16 cellular contexts compared by ENCODE assay signal in the genomic region with DNA sequence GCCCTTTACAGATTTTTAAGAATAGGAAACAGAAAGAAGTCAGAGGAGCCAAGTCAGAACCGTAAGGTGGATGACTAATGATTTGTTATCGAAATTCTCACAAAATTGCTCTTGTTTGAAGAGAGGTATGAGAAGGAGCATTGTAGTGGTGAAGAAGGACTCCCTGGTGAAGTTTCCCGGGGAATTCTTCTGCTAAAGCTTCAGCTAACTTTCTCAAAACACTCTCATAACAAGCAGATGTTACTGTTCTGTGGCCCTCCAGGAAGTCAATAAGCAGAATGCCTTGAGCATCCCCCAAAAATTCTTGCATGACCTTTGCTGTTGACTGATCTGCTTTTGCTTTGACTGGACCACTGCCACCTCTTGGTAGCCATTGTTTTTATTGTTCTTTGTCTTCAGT.
DNase-seq lines count a peak whose midpoint lies in the region; ATAC-seq, FAIRE-seq and TF ChIP-seq lines count a peak whose summit lies in the region.
"Had no signal": no experiment of that assay in that cellular context is flagged by ENCODE, and none has a peak within 500 bp of the region (broad histone marks: within the 10 kb centered on the region; RNA-seq: fewer than 3 reads in every experiment).

No MANE protein-coding gene starts in this region.

- no CpG with 5 or more reads among the region's 3 CpGs for WGBS in trophoblast cell (ENCODE audit: extremely low coverage, insufficient coverage, insufficient read length)

- H3K9me3 Mint-ChIP-seq in activated naive CD4-positive, alpha-beta T cell treated with anti-CD3 and anti-CD28 coated beads for 36 hours: no peaks in the 10 kb centered on the region

- H3K4ac ChIP-seq in trophoblast cell (ENCODE audit: low read depth, low read length): no peak overlapping the region

- H3K18ac ChIP-seq in trophoblast cell (ENCODE audit: low read length): no peak overlapping the region

- no peaks in the 10 kb centered on the region for H3K4me1 Mint-ChIP-seq in activated naive CD4-positive, alpha-beta T cell treated with anti-CD3 and anti-CD28 coated beads for 36 hours (ENCODE audit: low read depth)

- H3K14ac ChIP-seq in trophoblast cell (ENCODE audit: low read length): no peak overlapping the region

- peak overlapping the region; percentile 13 for H2BK120ac ChIP-seq in trophoblast cell (ENCODE audit: insufficient read depth, low read length, poor library complexity)

- H3K4me3 ChIP-seq in bronchial epithelial cell (ENCODE audit: low read depth, low read length) (no peak overlapping the region), trophoblast cell (ENCODE audit: low read depth, low read length) (no peak overlapping the region)
- H3K4me3 ChIP-seq: dorsolateral prefrontal cortex had no signal

- CTCF ChIA-PET in activated naive CD4-positive, alpha-beta T cell treated with anti-CD3 and anti-CD28 coated beads for 36 hours (lab: Charles Lee): interaction anchor here (0.6 kb wide), 1 partner anchor 260 kb away, joined by 4 read pairs; no protein-coding TSS in a partner anchor

- no peak for FAIRE-seq in bronchial epithelial cell (lab: Jason Lieb, UNC)

- peak; percentile 59 for ATAC-seq in GM19023 (IDR thresholded peaks at IDR 0.05; ENCODE audit: unreplicated experiment)
- ATAC-seq in HG03432 (IDR thresholded peaks at IDR 0.05; ENCODE audit: unreplicated experiment): peak; percentile 69
- ATAC-seq in omental fat pad (ENCODE audit: low FRiP score): no peak

- H2AK5ac ChIP-seq in trophoblast cell (ENCODE audit: low read length): no peak overlapping the region

- no peak overlapping the region for H4K91ac ChIP-seq in trophoblast cell (ENCODE audit: low read depth, low read length)

- no peaks in the 10 kb centered on the region for H3K9me3 ChIP-seq in trophoblast cell (ENCODE audit: insufficient read depth, low read depth, low read length)

- peak overlapping the region; percentile 31 for H2BK12ac ChIP-seq in trophoblast cell (ENCODE audit: low read length)

- DNase-seq in bronchial epithelial cell (ENCODE audit: low read depth) (peak; percentile 67), trophoblast cell (no peak), omental fat pad (ENCODE audit: low spot score) (no peak), hepatic stellate cell (ENCODE audit: low spot score) (no peak)
- no peak for DNase-seq in activated naive CD4-positive, alpha-beta T cell treated with anti-CD3 and anti-CD28 coated beads for 36 hours
- no peak for DNase-seq in activated CD4-positive, alpha-beta T cell treated with anti-CD3 and anti-CD28 coated beads for 1 hour
- DNase-seq: DMS153; dorsolateral prefrontal cortex; head of caudate nucleus; Karpas-422; NCI-H2171; stimulated activated CD4-positive, alpha-beta T cell treated with anti-CD3 and anti-CD28 coated beads, Interleukin-4, amount 100 ng/mL, for 4 hours had no signal

- no peak overlapping the region for H4K12ac ChIP-seq in trophoblast cell (ENCODE audit: low read depth, low read length)

- no peak overlapping the region for H3K27ac ChIP-seq in trophoblast cell (ENCODE audit: low read depth, low read length)
- H3K27ac ChIP-seq: dorsolateral prefrontal cortex, parathyroid adenoma had no signal

- no peak overlapping the region for H3K9ac ChIP-seq in trophoblast cell (ENCODE audit: low read length)
- H3K9ac ChIP-seq: parathyroid adenoma had no signal

- H3K4me1 ChIP-seq in trophoblast cell (ENCODE audit: control insufficient read depth in 1 of 2, insufficient read depth in 2 of 2, low read length in 2 of 2): no peaks in the 10 kb centered on the region
- H3K4me1 ChIP-seq: parathyroid adenoma had no signal

- H3K36me3 ChIP-seq in bronchial epithelial cell (ENCODE audit: control insufficient read depth, insufficient read depth, low read length) (no peaks in the 10 kb centered on the region), trophoblast cell (ENCODE audit: control insufficient read depth in 1 of 2, insufficient read depth in 2 of 2, low read length in 2 of 2) (no peaks in the 10 kb centered on the region)

- no peak overlapping the region for H3K4me3 Mint-ChIP-seq in activated naive CD4-positive, alpha-beta T cell treated with anti-CD3 and anti-CD28 coated beads for 36 hours
- H3K4me3 Mint-ChIP-seq: activated naive CD8-positive, alpha-beta T cell had no signal

- no peaks in the 10 kb centered on the region for H3K79me2 ChIP-seq in trophoblast cell (ENCODE audit: control insufficient read depth, insufficient read depth, low read length, poor library complexity)
- H3K79me2 ChIP-seq: parathyroid adenoma had no signal

- H3K27me3 ChIP-seq in bronchial epithelial cell (ENCODE audit: control insufficient read depth, insufficient read depth, low read length): no peaks in the 10 kb centered on the region
- H3K27me3 ChIP-seq in trophoblast cell (ENCODE audit: insufficient read depth, low read length): no peaks in the 10 kb centered on the region

- no peaks in the 10 kb centered on the region for H3K27me3 Mint-ChIP-seq in activated naive CD4-positive, alpha-beta T cell treated with anti-CD3 and anti-CD28 coated beads for 36 hours (ENCODE audit: low read depth)
- H3K27me3 Mint-ChIP-seq: activated naive CD8-positive, alpha-beta T cell had no signal

- H3K79me1 ChIP-seq in trophoblast cell (ENCODE audit: low read length): no peaks in the 10 kb centered on the region

- H2AFZ ChIP-seq in trophoblast cell (ENCODE audit: insufficient read depth, low read length, poor library complexity): no peak overlapping the region
- H2AFZ ChIP-seq: parathyroid adenoma had no signal

- no peak overlapping the region for H3K27ac Mint-ChIP-seq in activated naive CD4-positive, alpha-beta T cell treated with anti-CD3 and anti-CD28 coated beads for 36 hours
- H3K27ac Mint-ChIP-seq: activated naive CD8-positive, alpha-beta T cell had no signal

- no peak overlapping the region for H2BK5ac ChIP-seq in trophoblast cell (ENCODE audit: low read depth, low read length, poor library complexity)

- intact Hi-C loops in activated naive CD4-positive, alpha-beta T cell treated with anti-CD3 and anti-CD28 coated beads for 36 hours (cut with micrococcal nuclease): no loop called here

- H3K4me2 ChIP-seq in trophoblast cell (ENCODE audit: low read length): no peak overlapping the region

- no peaks in the 10 kb centered on the region for H3K36me3 Mint-ChIP-seq in activated naive CD4-positive, alpha-beta T cell treated with anti-CD3 and anti-CD28 coated beads for 36 hours (ENCODE audit: low read depth)
- H3K36me3 Mint-ChIP-seq: activated naive CD8-positive, alpha-beta T cell had no signal

- H4K8ac ChIP-seq in trophoblast cell (ENCODE audit: low read depth, low read length): no peak overlapping the region

- H3K23ac ChIP-seq in trophoblast cell (ENCODE audit: low read length): no peak overlapping the region

- TF ChIP-seq CTCF in bronchial epithelial cell (IDR thresholded peaks at IDR 0.05; ENCODE audit: insufficient read depth, low read length, severe bottlenecking): no peak
- TF ChIP-seq CTCF in omental fat pad (IDR thresholded peaks at IDR 0.05): no peak
